21 cellular contexts compared by ENCODE assay signal in the genomic region with DNA sequence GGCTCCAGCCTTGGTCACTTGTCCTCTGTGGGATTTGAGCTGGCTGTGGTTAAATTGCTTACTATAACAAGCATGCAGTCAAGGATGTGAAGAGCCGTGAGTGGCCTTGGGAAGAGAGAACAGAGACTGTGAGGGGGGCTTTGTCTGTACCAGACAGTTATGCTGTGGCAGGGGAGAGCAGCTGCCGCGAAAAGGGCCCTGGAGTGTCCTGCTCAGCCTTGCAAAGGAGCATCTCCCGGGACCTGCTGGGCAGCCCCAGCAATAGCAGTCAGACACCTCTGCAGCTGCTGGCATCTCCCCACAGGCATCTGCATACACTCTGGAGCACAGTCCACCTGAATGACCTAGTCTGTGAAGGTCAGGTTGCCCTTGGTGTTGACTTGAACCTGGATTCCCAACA. TPM values are rescaled to one million over a fixed set of nuclear protein-coding genes. Genes with fewer than 3 reads are reported as not detected.
DNase-seq lines count a peak whose midpoint lies in the region; TF ChIP-seq lines count a peak whose summit lies in the region.
"Had no signal": no experiment of that assay in that cellular context is flagged by ENCODE, and none has a peak within 500 bp of the region (broad histone marks: within the 10 kb centered on the region; RNA-seq: fewer than 3 reads in every experiment).

No MANE protein-coding gene starts in this region.

- no peak for TF ChIP-seq CTCF in GM10266 (IDR thresholded peaks at IDR 0.05; ENCODE audit: control insufficient read depth, insufficient read depth, low read depth, missing control alignments)

- H3K36me3 Mint-ChIP-seq in activated T-cell treated with anti-CD3 and anti-CD28 coated beads, Interleukin-2, amount 50 U/mL, for 24 hours (ENCODE audit: low read depth): no peaks in the 10 kb centered on the region
- H3K36me3 Mint-ChIP-seq in activated T-helper 2 cell treated with anti-CD3 and anti-CD28 coated beads, Interferon-gamma antibody, Interleukin-2, Interleukin-4, amounts not matched to agents 10 μg/mL and 5 μg/mL and 100 μg/mL, durations not matched to agents 14 hours and 24 hours and 36 hours (ENCODE audit: low read depth): no peaks in the 10 kb centered on the region
- H3K36me3 Mint-ChIP-seq: activated naive CD4-positive, alpha-beta T cell treated with anti-CD3 and anti-CD28 coated beads, Interleukin-2, amount 10 ng/mL, durations not matched to agents 7 days and 5 days; memory B cell had no signal

- H3K9me3 Mint-ChIP-seq in activated T-cell treated with anti-CD3 and anti-CD28 coated beads, Interleukin-2, amount 50 U/mL, for 24 hours: no peaks in the 10 kb centered on the region
- no peaks in the 10 kb centered on the region for H3K9me3 Mint-ChIP-seq in activated T-helper 2 cell treated with anti-CD3 and anti-CD28 coated beads, Interferon-gamma antibody, Interleukin-2, Interleukin-4, amounts not matched to agents 10 μg/mL and 5 μg/mL and 100 μg/mL, durations not matched to agents 14 hours and 24 hours and 36 hours
- H3K9me3 Mint-ChIP-seq: activated naive CD4-positive, alpha-beta T cell treated with anti-CD3 and anti-CD28 coated beads, Interleukin-2, amount 10 ng/mL, durations not matched to agents 7 days and 5 days; activated T-helper 1 cell treated with anti-CD3 and anti-CD28 coated beads, Interleukin-12 subunit alpha, Interleukin-12 subunit beta, Interleukin-2, Interleukin-4 antibody, amounts not matched to agents 30 ng/mL and 10 ng/mL and 1 ng/mL, durations not matched to agents 14 hours and 24 hours and 36 hours; memory B cell had no signal

- peak overlapping the region; percentile 6 for H3K27ac ChIP-seq in substantia nigra (ENCODE audit: low read depth, low read length, poor library complexity, severe bottlenecking)
- H3K27ac ChIP-seq: hepatocyte, neutrophil, upper lobe of right lung had no signal

- H3K4me3 Mint-ChIP-seq in activated T-cell treated with anti-CD3 and anti-CD28 coated beads, Interleukin-2, amount 50 U/mL, for 24 hours: no peak overlapping the region
- no peak overlapping the region for H3K4me3 Mint-ChIP-seq in activated T-helper 2 cell treated with anti-CD3 and anti-CD28 coated beads, Interferon-gamma antibody, Interleukin-2, Interleukin-4, amounts not matched to agents 10 μg/mL and 5 μg/mL and 100 μg/mL, durations not matched to agents 14 hours and 24 hours and 36 hours (ENCODE audit: low read depth)
- H3K4me3 Mint-ChIP-seq: activated naive CD4-positive, alpha-beta T cell treated with anti-CD3 and anti-CD28 coated beads, Interleukin-2, amount 10 ng/mL, durations not matched to agents 7 days and 5 days; activated T-helper 1 cell treated with anti-CD3 and anti-CD28 coated beads, Interleukin-12 subunit alpha, Interleukin-12 subunit beta, Interleukin-2, Interleukin-4 antibody, amounts not matched to agents 30 ng/mL and 10 ng/mL and 1 ng/mL, durations not matched to agents 14 hours and 24 hours and 36 hours; memory B cell had no signal

- H3K27ac Mint-ChIP-seq in activated T-cell treated with anti-CD3 and anti-CD28 coated beads, Interleukin-2, amount 50 U/mL, for 24 hours: no peak overlapping the region
- H3K27ac Mint-ChIP-seq in activated T-helper 2 cell treated with anti-CD3 and anti-CD28 coated beads, Interferon-gamma antibody, Interleukin-2, Interleukin-4, amounts not matched to agents 10 μg/mL and 5 μg/mL and 100 μg/mL, durations not matched to agents 14 hours and 24 hours and 36 hours: no peak overlapping the region
- H3K27ac Mint-ChIP-seq: activated naive CD4-positive, alpha-beta T cell treated with anti-CD3 and anti-CD28 coated beads, Interleukin-2, amount 10 ng/mL, durations not matched to agents 7 days and 5 days; activated T-helper 1 cell treated with anti-CD3 and anti-CD28 coated beads, Interleukin-12 subunit alpha, Interleukin-12 subunit beta, Interleukin-2, Interleukin-4 antibody, amounts not matched to agents 30 ng/mL and 10 ng/mL and 1 ng/mL, durations not matched to agents 14 hours and 24 hours and 36 hours; memory B cell had no signal

- intact Hi-C loops in activated T-helper 2 cell treated with anti-CD3 and anti-CD28 coated beads, Interferon-gamma antibody, Interleukin-2, Interleukin-4, amounts not matched to agents 10 μg/mL and 5 μg/mL and 100 μg/mL, durations not matched to agents 14 hours and 24 hours and 36 hours (cut with micrococcal nuclease): no loop called here

- peaks cover 30% of the 10 kb centered on the region for H3K27me3 Mint-ChIP-seq in activated T-cell treated with anti-CD3 and anti-CD28 coated beads, Interleukin-2, amount 50 U/mL, for 24 hours
- peaks cover 30% of the 10 kb centered on the region for H3K27me3 Mint-ChIP-seq in activated T-helper 2 cell treated with anti-CD3 and anti-CD28 coated beads, Interferon-gamma antibody, Interleukin-2, Interleukin-4, amounts not matched to agents 10 μg/mL and 5 μg/mL and 100 μg/mL, durations not matched to agents 14 hours and 24 hours and 36 hours (ENCODE audit: low read depth)

- H3K4me1 Mint-ChIP-seq in activated T-cell treated with anti-CD3 and anti-CD28 coated beads, Interleukin-2, amount 50 U/mL, for 24 hours (ENCODE audit: low read depth): no peaks in the 10 kb centered on the region
- H3K4me1 Mint-ChIP-seq in activated T-helper 2 cell treated with anti-CD3 and anti-CD28 coated beads, Interferon-gamma antibody, Interleukin-2, Interleukin-4, amounts not matched to agents 10 μg/mL and 5 μg/mL and 100 μg/mL, durations not matched to agents 14 hours and 24 hours and 36 hours (ENCODE audit: low read depth): peaks cover 1% of the 10 kb centered on the region
- H3K4me1 Mint-ChIP-seq: memory B cell had no signal

- DNase-seq in activated T-cell treated with anti-CD3 and anti-CD28 coated beads, Interleukin-2, amount 50 U/mL, for 24 hours: peak; percentile 18
- DNase-seq in activated T-cell treated with anti-CD3 and anti-CD28 coated beads for 4 hours: no peak
- peak; percentile 6 for DNase-seq in activated T-helper 2 cell treated with anti-CD3 and anti-CD28 coated beads, Interferon-gamma antibody, Interleukin-2, Interleukin-4, amounts not matched to agents 10 μg/mL and 5 μg/mL and 100 μg/mL, durations not matched to agents 14 hours and 24 hours and 36 hours (ENCODE audit: low spot score)
- DNase-seq in mucosa of gallbladder (ENCODE audit: low spot score): peak; percentile 5
- DNase-seq in substantia nigra (lab: John Stamatoyannopoulos, UW): no peak
- no peak for DNase-seq in NCI-H510A (lab: John Stamatoyannopoulos, UW)
- no peak for DNase-seq in epidermal melanocyte (ENCODE audit: insufficient read length, low spot score)
- DNase-seq in GM10266 (ENCODE audit: extremely low spot score): no peak
- DNase-seq: activated naive CD4-positive, alpha-beta T cell treated with anti-CD3 and anti-CD28 coated beads, Interleukin-2, amount 10 ng/mL, durations not matched to agents 7 days and 5 days; effector memory CD4-positive, alpha-beta T cell; foreskin fibroblast; KG1; left cardiac atrium; MG63; NCI-H446; stimulated activated CD4-positive, alpha-beta T cell treated with anti-CD3 and anti-CD28 coated beads, Interleukin-2, amount 100 ng/mL, for 48 hours; upper lobe of right lung had no signal

RNA-seq across cellular contexts. Expression of a gene that starts 6.3 kb away (rescaled TPM):
- 6.0 and 10.5 TPM in 2 replicates for total RNA-seq in activated T-helper 2 cell treated with anti-CD3 and anti-CD28 coated beads, Interferon-gamma antibody, Interleukin-2, Interleukin-4, amounts not matched to agents 10 μg/mL and 5 μg/mL and 100 μg/mL, durations not matched to agents 14 hours and 24 hours and 36 hours
- total RNA-seq in mucosa of gallbladder: 12.7 TPM

RNA-seq across cellular contexts. Expression of a gene that starts 34.9 kb away (rescaled TPM):
- 111 and 112 TPM in 2 replicates for total RNA-seq in activated T-helper 2 cell treated with anti-CD3 and anti-CD28 coated beads, Interferon-gamma antibody, Interleukin-2, Interleukin-4, amounts not matched to agents 10 μg/mL and 5 μg/mL and 100 μg/mL, durations not matched to agents 14 hours and 24 hours and 36 hours
- total RNA-seq in mucosa of gallbladder: 81.0 TPM

RNA-seq across cellular contexts. Expression of a gene that starts 46.5 kb away (rescaled TPM):
- 693 and 705 TPM in 2 replicates for total RNA-seq in activated T-helper 2 cell treated with anti-CD3 and anti-CD28 coated beads, Interferon-gamma antibody, Interleukin-2, Interleukin-4, amounts not matched to agents 10 μg/mL and 5 μg/mL and 100 μg/mL, durations not matched to agents 14 hours and 24 hours and 36 hours
- 82.9 TPM for total RNA-seq in mucosa of gallbladder

Comparison
In these comparisons a context has a peak if more than half of its experiments do, and no peak if none do; other contexts are left out.
1. DNase-seq: peak in activated T-cell treated with anti-CD3 and anti-CD28 coated beads, Interleukin-2, amount 50 U/mL, for 24 hours (single experiment), activated T-helper 2 cell treated with anti-CD3 and anti-CD28 coated beads, Interferon-gamma antibody, Interleukin-2, Interleukin-4, amounts not matched to agents 10 μg/mL and 5 μg/mL and 100 μg/mL, durations not matched to agents 14 hours and 24 hours and 36 hours (single experiment) and mucosa of gallbladder (single experiment); none in activated T-cell treated with anti-CD3 and anti-CD28 coated beads for 4 hours (single experiment), substantia nigra (0 of 49), NCI-H510A (single experiment), epidermal melanocyte (single experiment) and GM10266 (single experiment).